Comparison of ENCODE assay signal across 9 cellular contexts in genomic region chr1:51519857-51520699, GRCh38. TPM values are rescaled to one million over a fixed set of nuclear protein-coding genes. Genes with fewer than 3 reads are reported as not detected.
A peak's percentile ranks its signal among the peaks of the same experiment; 100 is the strongest.
DNase-seq lines count a peak whose midpoint lies in the region; ATAC-seq lines count a peak whose summit lies in the region.
"Had no signal": no experiment of that assay in that cellular context is flagged by ENCODE, and none has a peak within 500 bp of the region (broad histone marks: within the 10 kb centered on the region; RNA-seq: fewer than 3 reads in every experiment).

No MANE protein-coding gene starts in this region.

- intact Hi-C loops in activated T-helper 1 cell treated with anti-CD3 and anti-CD28 coated beads, Interleukin-12 subunit alpha, Interleukin-12 subunit beta, Interleukin-2, Interleukin-4 antibody, amounts not matched to agents 30 ng/mL and 10 ng/mL and 1 ng/mL, durations not matched to agents 14 hours and 24 hours and 36 hours (cut with micrococcal nuclease) = loop anchor here (1.0 to 10.0 kb wide), 12 partner anchors 15 to 1205 kb away; partner anchors contain the start of genes BTF3L4, CDKN2C, NRDC and OSBPL9
- intact Hi-C loops in posterior vena cava (cut with DNase I) = no loop called here

- H3K4me1 Mint-ChIP-seq in activated CD8-positive, alpha-beta memory T cell treated with anti-CD3 and anti-CD28 coated beads, Interleukin-2, amount 10 ng/mL, durations not matched to agents 7 days and 5 days = peaks cover 43% of the 10 kb centered on the region
- peaks cover 53% of the 10 kb centered on the region for H3K4me1 Mint-ChIP-seq in activated T-helper 1 cell treated with anti-CD3 and anti-CD28 coated beads, Interleukin-12 subunit alpha, Interleukin-12 subunit beta, Interleukin-2, Interleukin-4 antibody, amounts not matched to agents 30 ng/mL and 10 ng/mL and 1 ng/mL, durations not matched to agents 14 hours and 24 hours and 36 hours (ENCODE audit: low read depth)
- peaks cover 54 to 55% of the 10 kb centered on the region in 2 donors for H3K4me1 Mint-ChIP-seq in immature natural killer cell

- peaks cover 4% of the 10 kb centered on the region for H3K36me3 Mint-ChIP-seq in activated CD8-positive, alpha-beta memory T cell treated with anti-CD3 and anti-CD28 coated beads, Interleukin-2, amount 10 ng/mL, durations not matched to agents 7 days and 5 days
- H3K36me3 Mint-ChIP-seq in activated T-helper 1 cell treated with anti-CD3 and anti-CD28 coated beads, Interleukin-12 subunit alpha, Interleukin-12 subunit beta, Interleukin-2, Interleukin-4 antibody, amounts not matched to agents 30 ng/mL and 10 ng/mL and 1 ng/mL, durations not matched to agents 14 hours and 24 hours and 36 hours (ENCODE audit: low read depth) = peaks cover 4% of the 10 kb centered on the region
- H3K36me3 Mint-ChIP-seq in immature natural killer cell = no peaks in the 10 kb centered on the region

- H3K4me3 Mint-ChIP-seq in activated CD8-positive, alpha-beta memory T cell treated with anti-CD3 and anti-CD28 coated beads, Interleukin-2, amount 10 ng/mL, durations not matched to agents 7 days and 5 days = peak overlapping the region; percentile 67
- H3K4me3 Mint-ChIP-seq in activated T-helper 1 cell treated with anti-CD3 and anti-CD28 coated beads, Interleukin-12 subunit alpha, Interleukin-12 subunit beta, Interleukin-2, Interleukin-4 antibody, amounts not matched to agents 30 ng/mL and 10 ng/mL and 1 ng/mL, durations not matched to agents 14 hours and 24 hours and 36 hours = peak overlapping the region; percentile 41
- peak overlapping the region; percentile 58 to 76 (median 70) for H3K4me3 Mint-ChIP-seq in immature natural killer cell

- no peak for DNase-seq in activated CD8-positive, alpha-beta memory T cell treated with anti-CD3 and anti-CD28 coated beads, Interleukin-2, amount 10 ng/mL, durations not matched to agents 7 days and 5 days
- DNase-seq in activated CD8-positive, alpha-beta memory T cell treated with anti-CD3 and anti-CD28 coated beads, Interleukin-2, amount 50 U/mL, for 48 hours = no peak
- no peak for DNase-seq in activated T-helper 1 cell treated with anti-CD3 and anti-CD28 coated beads, Interleukin-12 subunit alpha, Interleukin-12 subunit beta, Interleukin-2, Interleukin-4 antibody, amounts not matched to agents 30 ng/mL and 10 ng/mL and 1 ng/mL, durations not matched to agents 14 hours and 24 hours and 36 hours (ENCODE audit: low spot score)
- DNase-seq in immature natural killer cell (peak in 1 of 3 donors; percentile 7), posterior vena cava (ENCODE audit: low spot score) (no peak)

- CTCF ChIA-PET in activated CD8-positive, alpha-beta memory T cell treated with anti-CD3 and anti-CD28 coated beads, Interleukin-2, amount 10 ng/mL, durations not matched to agents 7 days and 5 days (lab: Charles Lee) = interaction anchor here (0.7 to 1.4 kb wide), 3 partner anchors 14 to 101 kb away, joined by 3 to 4 read pairs (median 3); no protein-coding TSS in a partner anchor

- H3K9me3 Mint-ChIP-seq in activated CD8-positive, alpha-beta memory T cell treated with anti-CD3 and anti-CD28 coated beads, Interleukin-2, amount 10 ng/mL, durations not matched to agents 7 days and 5 days (ENCODE audit: low read depth) = no peaks in the 10 kb centered on the region
- no peaks in the 10 kb centered on the region for H3K9me3 Mint-ChIP-seq in activated T-helper 1 cell treated with anti-CD3 and anti-CD28 coated beads, Interleukin-12 subunit alpha, Interleukin-12 subunit beta, Interleukin-2, Interleukin-4 antibody, amounts not matched to agents 30 ng/mL and 10 ng/mL and 1 ng/mL, durations not matched to agents 14 hours and 24 hours and 36 hours
- H3K9me3 Mint-ChIP-seq in immature natural killer cell = no peaks in the 10 kb centered on the region

- peak overlapping the region; percentile 69 for H3K27ac Mint-ChIP-seq in activated CD8-positive, alpha-beta memory T cell treated with anti-CD3 and anti-CD28 coated beads, Interleukin-2, amount 10 ng/mL, durations not matched to agents 7 days and 5 days
- peak overlapping the region; percentile 21 for H3K27ac Mint-ChIP-seq in activated T-helper 1 cell treated with anti-CD3 and anti-CD28 coated beads, Interleukin-12 subunit alpha, Interleukin-12 subunit beta, Interleukin-2, Interleukin-4 antibody, amounts not matched to agents 30 ng/mL and 10 ng/mL and 1 ng/mL, durations not matched to agents 14 hours and 24 hours and 36 hours
- peak overlapping the region; percentile 73 to 91 (median 86) for H3K27ac Mint-ChIP-seq in immature natural killer cell

- H3K27me3 Mint-ChIP-seq in activated CD8-positive, alpha-beta memory T cell treated with anti-CD3 and anti-CD28 coated beads, Interleukin-2, amount 10 ng/mL, durations not matched to agents 7 days and 5 days = no peaks in the 10 kb centered on the region
- no peaks in the 10 kb centered on the region for H3K27me3 Mint-ChIP-seq in activated T-helper 1 cell treated with anti-CD3 and anti-CD28 coated beads, Interleukin-12 subunit alpha, Interleukin-12 subunit beta, Interleukin-2, Interleukin-4 antibody, amounts not matched to agents 30 ng/mL and 10 ng/mL and 1 ng/mL, durations not matched to agents 14 hours and 24 hours and 36 hours (ENCODE audit: insufficient read depth)
- H3K27me3 Mint-ChIP-seq in immature natural killer cell (ENCODE audit: low read depth in 3 of 3) = peaks cover 7 to 23% (median 14%) of the 10 kb centered on the region in 3 donors

- peak overlapping the region; percentile 48 for H3K27ac ChIP-seq in temporal lobe (ENCODE audit: low read depth, low read length)
- H3K27ac ChIP-seq: BLaER1 had no signal

- ATAC-seq in activated CD8-positive, alpha-beta memory T cell treated with anti-CD3 and anti-CD28 coated beads, Interleukin-2, amount 10 ng/mL, durations not matched to agents 7 days and 5 days = no peak
- no peak for ATAC-seq in HG03571 (IDR thresholded peaks at IDR 0.05; ENCODE audit: unreplicated experiment)
- ATAC-seq in HG03439 (IDR thresholded peaks at IDR 0.05; ENCODE audit: unreplicated experiment) = no peak

RNA-seq across cellular contexts. Expression of gene EPS15, which starts 1.0 kb away (rescaled TPM):
- total RNA-seq in activated CD8-positive, alpha-beta memory T cell treated with anti-CD3 and anti-CD28 coated beads, Interleukin-2, amount 10 ng/mL, durations not matched to agents 7 days and 5 days = 10 to 100 TPM; 71.6 to 80.0 TPM
- total RNA-seq in activated T-helper 1 cell treated with anti-CD3 and anti-CD28 coated beads, Interleukin-12 subunit alpha, Interleukin-12 subunit beta, Interleukin-2, Interleukin-4 antibody, amounts not matched to agents 30 ng/mL and 10 ng/mL and 1 ng/mL, durations not matched to agents 14 hours and 24 hours and 36 hours = 53.0 and 55.5 TPM in 2 replicates
- 10 to 100 TPM; 28.9 to 49.4 (median 34.9) TPM for polyA plus RNA-seq in immature natural killer cell
- total RNA-seq in temporal lobe (152 TPM), posterior vena cava (10 to 100 TPM; 79.6 to 81.1 TPM)

Comparison
In these comparisons a context has a peak if more than half of its experiments do, and no peak if none do; other contexts are left out.
1. H3K27ac Mint-ChIP-seq: peak in every context shown above with its lines; median percentile 86 in immature natural killer cell; 69 in activated CD8-positive, alpha-beta memory T cell treated with anti-CD3 and anti-CD28 coated beads, Interleukin-2, amount 10 ng/mL, durations not matched to agents 7 days and 5 days; 21 in activated T-helper 1 cell treated with anti-CD3 and anti-CD28 coated beads, Interleukin-12 subunit alpha, Interleukin-12 subunit beta, Interleukin-2, Interleukin-4 antibody, amounts not matched to agents 30 ng/mL and 10 ng/mL and 1 ng/mL, durations not matched to agents 14 hours and 24 hours and 36 hours.